In genomic region chr12:116324684-116325664, GRCh38 we compare ENCODE assay signal across 8 cellular contexts.
DNase-seq lines count a peak whose midpoint lies in the region; ATAC-seq and TF ChIP-seq lines count a peak whose summit lies in the region.

No MANE protein-coding gene starts in this region.

- TF ChIP-seq CTCF in GM06990 (IDR thresholded peaks at IDR 0.05; ENCODE audit: insufficient read depth, low read length, poor library complexity, severe bottlenecking) (no peak), HL-60 (IDR thresholded peaks at IDR 0.05; ENCODE audit: insufficient read depth, low read length) (no peak)

- peaks cover 1% of the 10 kb centered on the region for H3K27me3 Mint-ChIP-seq in dendritic cell treated with granulocyte-macrophage colony-stimulating factor and Interleukin-4, amounts not matched to agents 40 ng/mL and 50 ng/mL, for 4 days

- peak; percentile 92 for ATAC-seq in GM21381 (IDR thresholded peaks at IDR 0.05; ENCODE audit: unreplicated experiment)

- H3K4me3 ChIP-seq in GM06990 (replicated peaks; ENCODE audit: low read depth, low read length) (no peak overlapping the region), HL-60 (replicated peaks; ENCODE audit: insufficient read depth, low read length) (no peak overlapping the region)

- peaks cover 38% of the 10 kb centered on the region for H3K4me1 Mint-ChIP-seq in dendritic cell treated with granulocyte-macrophage colony-stimulating factor and Interleukin-4, amounts not matched to agents 40 ng/mL and 50 ng/mL, for 4 days (ENCODE audit: low read depth)

- H3K4me3 Mint-ChIP-seq in dendritic cell treated with granulocyte-macrophage colony-stimulating factor and Interleukin-4, amounts not matched to agents 40 ng/mL and 50 ng/mL, for 4 days, result peak overlapping the region; percentile 30

- H3K27ac Mint-ChIP-seq in dendritic cell treated with granulocyte-macrophage colony-stimulating factor and Interleukin-4, amounts not matched to agents 40 ng/mL and 50 ng/mL, for 4 days, result peak overlapping the region; percentile 92

- DNase-seq in GM06990 (ENCODE audit: extremely low read depth, insufficient read length), result peak; percentile 52
- DNase-seq in HL-60 (ENCODE audit: low read depth in 1 of 2, low spot score in 1 of 2), result peak; percentile 46 to 72
- DNase-seq in NCI-H146 treated with DMSO at 0.1 percent for 48 hours (lab: John Stamatoyannopoulos, UW; ENCODE audit: unreplicated experiment), result no peak
- no peak for DNase-seq in D341Med (ENCODE audit: low spot score)
- DNase-seq in HUDEP-2 (lab: John Stamatoyannopoulos, UW; ENCODE audit: unreplicated experiment in 76 of 76), result no peak
- no peak for DNase-seq in NCI-H82 (lab: John Stamatoyannopoulos, UW)

- H3K36me3 Mint-ChIP-seq in dendritic cell treated with granulocyte-macrophage colony-stimulating factor and Interleukin-4, amounts not matched to agents 40 ng/mL and 50 ng/mL, for 4 days (ENCODE audit: low read depth), result no peaks in the 10 kb centered on the region

- H3K27me3 ChIP-seq in GM06990 (replicated peaks; ENCODE audit: control insufficient read depth, insufficient read depth, low read length) (no peaks in the 10 kb centered on the region), HL-60 (ENCODE audit: insufficient read depth, poor library complexity, severe bottlenecking) (no peaks in the 10 kb centered on the region)

- no peaks in the 10 kb centered on the region for H3K36me3 ChIP-seq in GM06990 (ENCODE audit: control insufficient read depth, insufficient read depth, low read length)

- no peaks in the 10 kb centered on the region for H3K9me3 Mint-ChIP-seq in dendritic cell treated with granulocyte-macrophage colony-stimulating factor and Interleukin-4, amounts not matched to agents 40 ng/mL and 50 ng/mL, for 4 days

- H3K27ac ChIP-seq in HL-60 (replicated peaks), result peak overlapping the region; percentile 82

- intact Hi-C loops in dendritic cell treated with granulocyte-macrophage colony-stimulating factor and Interleukin-4, amounts not matched to agents 40 ng/mL and 50 ng/mL, for 4 days (cut with micrococcal nuclease), result loop anchor here (5.0 kb wide), 1 partner anchor 43 kb away; no protein-coding TSS in a partner anchor

Comparison
In these comparisons a context has a peak if more than half of its experiments do, and no peak if none do; other contexts are left out.
1. DNase-seq: peak in GM06990 (single experiment) and HL-60 (2 of 2); none in NCI-H146 treated with DMSO at 0.1 percent for 48 hours (single experiment), D341Med (single experiment), HUDEP-2 (0 of 76) and NCI-H82 (single experiment).